8 cellular contexts compared by ENCODE assay signal in genomic region chr3:66998899-66999235, GRCh38. TPM values are rescaled to one million over a fixed set of nuclear protein-coding genes. Genes with fewer than 3 reads are reported as not detected.
A peak's percentile ranks its signal among the peaks of the same experiment; 100 is the strongest.
DNase-seq lines count a peak whose midpoint lies in the region; ATAC-seq and TF ChIP-seq lines count a peak whose summit lies in the region.

No MANE protein-coding gene starts in this region.

- no peaks in the 10 kb centered on the region for H3K9me3 Mint-ChIP-seq in CD4-positive, alpha-beta T cell

- H3K27me3 Mint-ChIP-seq in CD4-positive, alpha-beta T cell = peaks cover 28% of the 10 kb centered on the region

- H3K27me3 ChIP-seq in CD4-positive, alpha-beta T cell (ENCODE audit: control insufficient read depth, insufficient read depth, low read length) = peaks cover 18% of the 10 kb centered on the region
- no peaks in the 10 kb centered on the region for H3K27me3 ChIP-seq in effector memory CD4-positive, alpha-beta T cell (replicated peaks; ENCODE audit: control insufficient read depth, insufficient read depth, low read length, poor library complexity, severe bottlenecking)
- H3K27me3 ChIP-seq in neuronal stem cell (ENCODE audit: control insufficient read depth in 3 of 3, insufficient read depth in 3 of 3, low read depth in 1 of 3, low read length in 3 of 3) = peaks cover 0 to 7% (median 0%) of the 10 kb centered on the region in 3 experiments

- no peak for TF ChIP-seq CTCF in CD4-positive, alpha-beta T cell (IDR thresholded peaks at IDR 0.05)

- H3K9ac ChIP-seq in neuronal stem cell (ENCODE audit: low read depth, low read length, poor library complexity) = no peak overlapping the region

- no peak overlapping the region for H3K14ac ChIP-seq in neuronal stem cell (ENCODE audit: low read length)

- intact Hi-C loops in CD4-positive, alpha-beta T cell (cut with DNase I, micrococcal nuclease) = loop anchor here (2.0 to 10.0 kb wide), 6 partner anchors 26 to 782 kb away; partner anchors contain the start of genes LRIG1 (in 1 of the 2) and SUCLG2 (in 1 of the 2)

- H3K4me2 ChIP-seq in neuronal stem cell (ENCODE audit: insufficient read depth, low read length, poor library complexity, severe bottlenecking) = peak overlapping the region; percentile 69

- no peak overlapping the region for H3K23ac ChIP-seq in neuronal stem cell (ENCODE audit: low read depth, low read length, poor library complexity)

- H3K36me3 Mint-ChIP-seq in CD4-positive, alpha-beta T cell (ENCODE audit: low read depth) = peaks cover 25% of the 10 kb centered on the region

- H3K9me3 ChIP-seq in CD4-positive, alpha-beta T cell (ENCODE audit: control insufficient read depth, low read length) = no peaks in the 10 kb centered on the region
- H3K9me3 ChIP-seq in effector memory CD4-positive, alpha-beta T cell (ENCODE audit: control insufficient read depth, low read length) = no peaks in the 10 kb centered on the region
- H3K9me3 ChIP-seq in neuronal stem cell (replicated peaks in 1 of 2; ENCODE audit: control insufficient read depth in 2 of 2, insufficient read depth in 1 of 2, low read depth in 1 of 2, low read length in 2 of 2) = no peaks in the 10 kb centered on the region

- no peak overlapping the region for H2BK120ac ChIP-seq in neuronal stem cell (ENCODE audit: low read depth, low read length)

- peak overlapping the region; percentile 94 for H2AFZ ChIP-seq in neuronal stem cell (ENCODE audit: low read length)

- peak overlapping the region; percentile 98 for H3K4me3 Mint-ChIP-seq in CD4-positive, alpha-beta T cell

- H3K4me3 ChIP-seq in effector memory CD4-positive, alpha-beta T cell (ENCODE audit: insufficient read depth, low read depth, low read length, poor library complexity, severe bottlenecking) = peak overlapping the region; percentile 86
- H3K4me3 ChIP-seq in neuronal stem cell (ENCODE audit: low read length in 2 of 2) = peak overlapping the region; percentile 84 to 92

- H3K27ac Mint-ChIP-seq in CD4-positive, alpha-beta T cell = peak overlapping the region; percentile 89

- H4K91ac ChIP-seq in neuronal stem cell (ENCODE audit: low read depth, low read length, poor library complexity) = no peak overlapping the region

- WGBS in neuronal stem cell (ENCODE audit: extremely low coverage in 2 of 2, insufficient read length in 2 of 2, insufficient replicate concordance in 1 of 2), 2 donors = no CpG with 5 or more reads among the region's 10 CpGs

- H3K18ac ChIP-seq in neuronal stem cell (ENCODE audit: low read length) = no peak overlapping the region

- peaks cover 44% of the 10 kb centered on the region for H3K4me1 Mint-ChIP-seq in CD4-positive, alpha-beta T cell (ENCODE audit: low read depth)

- CTCF ChIA-PET in CD4-positive, alpha-beta T cell (lab: Charles Lee) = interaction anchor here (1.3 to 1.9 kb wide), 2 partner anchors 27 to 115 kb away, joined by 7 to 8 read pairs; no protein-coding TSS in a partner anchor

- no peak overlapping the region for H2BK12ac ChIP-seq in neuronal stem cell (ENCODE audit: low read length)

- peak in 1 of 10 experiments; percentile 1 for DNase-seq in CD4-positive, alpha-beta T cell
- DNase-seq in NCI-H69 (lab: John Stamatoyannopoulos, UW) = peak; percentile 9
- DNase-seq in effector memory CD4-positive, alpha-beta T cell = no peak
- DNase-seq in neuronal stem cell (ENCODE audit: low spot score) = no peak
- DNase-seq in AG08396 (ENCODE audit: low spot score) = no peak
- no peak for DNase-seq in 8988T
- no peak for DNase-seq in NCI-H2081 (lab: John Stamatoyannopoulos, UW)
- DNase-seq in NCI-H345 treated with DMSO at 0.1 percent for 48 hours (lab: John Stamatoyannopoulos, UW; ENCODE audit: unreplicated experiment) = no peak

- POLR2A ChIA-PET in CD4-positive, alpha-beta T cell (lab: Charles Lee) = interaction anchor here (0.9 to 2.7 kb wide), 6 partner anchors 8 to 778 kb away, joined by 3 to 29 read pairs (median 5); partner anchors contain the start of gene SLC25A26

- peak overlapping the region; percentile 67 for H3K27ac ChIP-seq in CD4-positive, alpha-beta T cell (ENCODE audit: low read depth, low read length)
- peak overlapping the region; percentile 68 for H3K27ac ChIP-seq in effector memory CD4-positive, alpha-beta T cell (ENCODE audit: insufficient read depth, low read length, poor library complexity, severe bottlenecking)
- H3K27ac ChIP-seq in neuronal stem cell (replicated peaks; ENCODE audit: low read length) = no peak overlapping the region

- no peak overlapping the region for H2BK5ac ChIP-seq in neuronal stem cell (ENCODE audit: low read length)

- no peak overlapping the region for H3K4ac ChIP-seq in neuronal stem cell (ENCODE audit: low read length)

- H4K8ac ChIP-seq in neuronal stem cell (ENCODE audit: low read depth, low read length) = no peak overlapping the region

- no peak for ATAC-seq in CD4-positive, alpha-beta T cell (ENCODE audit: poor library complexity)

- H2AK5ac ChIP-seq in neuronal stem cell (ENCODE audit: low read depth, low read length) = no peak overlapping the region

- H3K79me1 ChIP-seq in neuronal stem cell (ENCODE audit: low read depth, low read length) = no peaks in the 10 kb centered on the region

- peaks cover 6% of the 10 kb centered on the region for H3K36me3 ChIP-seq in effector memory CD4-positive, alpha-beta T cell (ENCODE audit: control insufficient read depth, insufficient read depth, low read length)
- H3K36me3 ChIP-seq in neuronal stem cell (replicated peaks in 1 of 2; ENCODE audit: control insufficient read depth in 2 of 2, insufficient read depth in 2 of 2, low read length in 2 of 2) = peaks cover 2 to 33% of the 10 kb centered on the region in 2 donors

- H2BK15ac ChIP-seq in neuronal stem cell (ENCODE audit: low read length) = no peak overlapping the region

- no peaks in the 10 kb centered on the region for H3K4me1 ChIP-seq in effector memory CD4-positive, alpha-beta T cell (ENCODE audit: control insufficient read depth, insufficient read depth, low read length, poor library complexity, severe bottlenecking)
- peaks cover 5 to 6% of the 10 kb centered on the region in 2 donors for H3K4me1 ChIP-seq in neuronal stem cell (ENCODE audit: control insufficient read depth in 2 of 2, insufficient read depth in 1 of 2, low read depth in 1 of 2, low read length in 2 of 2)

RNA-seq across cellular contexts. Expression of gene KBTBD8, which starts 0.8 kb away (rescaled TPM):
- total RNA-seq in CD4-positive, alpha-beta T cell = 1 to 10 TPM; 7.1 to 7.7 TPM
- polyA plus RNA-seq in neuronal stem cell (2013, experiment 1 of 2) = 2.8 TPM
- 3.2 TPM for polyA plus RNA-seq in neuronal stem cell (2013, experiment 2 of 2)
